ENCODE assay signal across 14 cellular contexts in genomic region chr13:106481919-106482318, GRCh38. TPM values are rescaled to one million over a fixed set of nuclear protein-coding genes. Genes with fewer than 3 reads are reported as not detected.
DNase-seq lines count a peak whose midpoint lies in the region; ATAC-seq, FAIRE-seq and TF ChIP-seq lines count a peak whose summit lies in the region.
"Had no signal": no experiment of that assay in that cellular context is flagged by ENCODE, and none has a peak within 500 bp of the region (broad histone marks: within the 10 kb centered on the region; RNA-seq: fewer than 3 reads in every experiment).

No MANE protein-coding gene starts in this region.

- ATAC-seq in Right ventricle myocardium superior (ENCODE audit: poor library complexity) (peak; percentile 78), right cardiac atrium (no peak), left ventricle myocardium superior (peak; percentile 84)

- H3K36me3 ChIP-seq in DOHH2 (ENCODE audit: control insufficient read depth, low read length) (no peaks in the 10 kb centered on the region), tibial artery (no peaks in the 10 kb centered on the region)

- no peak overlapping the region for H3K27ac ChIP-seq in right cardiac atrium (ENCODE audit: low read length)
- H3K27ac ChIP-seq in DOHH2 (ENCODE audit: low read depth, low read length), result peak overlapping the region; percentile 36
- peak overlapping the region; percentile 56 to 57 for H3K27ac ChIP-seq in tibial artery
- H3K27ac ChIP-seq: 22Rv1, HL-60 had no signal

- DNase-seq in Right ventricle myocardium superior, result no peak
- no peak for DNase-seq in right cardiac atrium
- no peak for DNase-seq in left ventricle myocardium superior
- DNase-seq in tibial artery, result no peak
- DNase-seq in NCI-H1436 (lab: John Stamatoyannopoulos, UW), result no peak
- DNase-seq in HTR-8/SVneo (ENCODE audit: insufficient read length, low spot score), result no peak
- DNase-seq: CD4-positive, CD25-positive, alpha-beta regulatory T cell; DMS53; HCEC 1CT; HFFc6 had no signal

- H3K4me3 ChIP-seq in right cardiac atrium (ENCODE audit: low read length), result no peak overlapping the region
- H3K4me3 ChIP-seq in DOHH2 (ENCODE audit: low read length), result peak overlapping the region; percentile 37
- no peak overlapping the region for H3K4me3 ChIP-seq in tibial artery

- intact Hi-C loops in Right ventricle myocardium superior (cut with DNase I) (no loop called here), right cardiac atrium (cut with DNase I) (no loop called here), left ventricle myocardium superior (cut with micrococcal nuclease) (no loop called here), tibial artery (cut with DNase I; ENCODE audit: low total_unique reads) (no loop called here)

- no peaks in the 10 kb centered on the region for H3K9me3 ChIP-seq in right cardiac atrium (ENCODE audit: control insufficient read depth, low read length)
- H3K9me3 ChIP-seq in DOHH2 (ENCODE audit: control insufficient read depth, insufficient read depth, low read length), result no peaks in the 10 kb centered on the region
- H3K9me3 ChIP-seq in tibial artery, result peaks cover 0 to 4% (median 3%) of the 10 kb centered on the region in 3 donors

- 51% methylated on average over 4 of the region's 4 CpGs for WGBS in right cardiac atrium

- H3K27me3 ChIP-seq in right cardiac atrium (ENCODE audit: control insufficient read depth, insufficient read depth) (no peaks in the 10 kb centered on the region), DOHH2 (ENCODE audit: control insufficient read depth, low read length) (no peaks in the 10 kb centered on the region), tibial artery (no peaks in the 10 kb centered on the region)

- H3K4me1 ChIP-seq in right cardiac atrium (ENCODE audit: control insufficient read depth, insufficient read depth, low read length), result no peaks in the 10 kb centered on the region
- H3K4me1 ChIP-seq in DOHH2 (ENCODE audit: control insufficient read depth, low read length), result peaks cover 48% of the 10 kb centered on the region
- H3K4me1 ChIP-seq in tibial artery, result peaks cover 0 to 36% (median 17%) of the 10 kb centered on the region in 4 donors

- peaks cover 9% of the 10 kb centered on the region for H3F3A ChIP-seq in DOHH2 (ENCODE audit: control insufficient read depth, insufficient read depth)

- H3K9me2 ChIP-seq in DOHH2 (replicated peaks; ENCODE audit: control insufficient read depth, low read length), result no peaks in the 10 kb centered on the region

- H4K20me1 ChIP-seq in DOHH2 (ENCODE audit: control insufficient read depth, insufficient read depth, low read depth, low read length), result no peaks in the 10 kb centered on the region

- FAIRE-seq in HTR-8/SVneo (lab: Jason Lieb, UNC), result no peak
- FAIRE-seq: H1 had no signal

- TF ChIP-seq CTCF in DOHH2 (IDR thresholded peaks at IDR 0.05; ENCODE audit: low read depth, low read length, poor library complexity, severe bottlenecking), result no peak
- TF ChIP-seq CTCF in tibial artery (IDR thresholded peaks at IDR 0.05), result no peak

- H3K4me2 ChIP-seq in DOHH2 (ENCODE audit: low read length), result peak overlapping the region; percentile 58

- no peaks in the 10 kb centered on the region for H3K79me2 ChIP-seq in DOHH2 (ENCODE audit: control insufficient read depth, low read length)

RNA-seq across cellular contexts. Expression of gene EFNB2, which starts 53.5 kb away (rescaled TPM):
- 8.4 TPM for total RNA-seq in Right ventricle myocardium superior
- total RNA-seq in right cardiac atrium, result 10 to 100 TPM in 3 of 4 donors, 1 to 10 TPM in 1; 9.6 to 19.4 (median 14.6) TPM
- polyA plus RNA-seq in right cardiac atrium, result 10.7 TPM
- total RNA-seq in left ventricle myocardium superior, result 9.2 TPM

Comparison
In these comparisons a context has a peak if more than half of its experiments do, and no peak if none do; other contexts are left out.
1. ATAC-seq: peak in Right ventricle myocardium superior (single experiment) and left ventricle myocardium superior (single experiment); none in right cardiac atrium (0 of 2).